Comparison of ENCODE assay signal across 1 cellular context in genomic region chr5:82277987-82278710, GRCh38.
TF ChIP-seq lines count a peak whose summit lies in the region.

Gene RPS23 (minus strand): TSS chr5:82278354. CDS start chr5:82278323, 31 bp downstream.

TF ChIP-seq in HepG2, 621 proteins besides CTCF, POLR2A, EP300 and RAD21 (continued from another document and continues in another):
- no peak for TF ChIP-seq GRHL1 (CRISPR knock-in tag; conservative IDR thresholded peaks at IDR 0.05)
- TF ChIP-seq NFAT5 (CRISPR knock-in tag; IDR thresholded peaks at IDR 0.05) = peak; percentile 73; the same call in 1 of the 2 replicates
- TF ChIP-seq ZFP37 (CRISPR knock-in tag; IDR thresholded peaks at IDR 0.05; ENCODE audit: borderline replicate concordance) = peak; percentile 78
- TF ChIP-seq DDIT3 (CRISPR knock-in tag; IDR thresholded peaks at IDR 0.05) = no peak
- TF ChIP-seq DMAP1 (CRISPR knock-in tag; IDR thresholded peaks at IDR 0.05) = peak; percentile 96
- no peak for TF ChIP-seq RFX3 (CRISPR knock-in tag; IDR thresholded peaks at IDR 0.05)
- TF ChIP-seq AHR (CRISPR knock-in tag; IDR thresholded peaks at IDR 0.05) = peak; percentile 47; the same call in 1 of the 2 replicates
- TF ChIP-seq PAWR (CRISPR knock-in tag; IDR thresholded peaks at IDR 0.05; ENCODE audit: borderline replicate concordance) = no peak
- TF ChIP-seq THYN1 (CRISPR knock-in tag; IDR thresholded peaks at IDR 0.05; ENCODE audit: borderline replicate concordance, low read depth) = no peak
- TF ChIP-seq PRPF4 (IDR thresholded peaks at IDR 0.05; ENCODE audit: low read depth, low read length, poor library complexity, severe bottlenecking) = no peak
- peak; percentile 90 for TF ChIP-seq AKNA (CRISPR knock-in tag; IDR thresholded peaks at IDR 0.05; ENCODE audit: borderline replicate concordance)
- TF ChIP-seq ZNF317 (CRISPR knock-in tag; IDR thresholded peaks at IDR 0.05) = 0 out of 2 replicates have a peak, but pooled peaks have one; percentile 32
- no peak for TF ChIP-seq GZF1 (CRISPR knock-in tag; IDR thresholded peaks at IDR 0.05)
- TF ChIP-seq CENPBD1 (CRISPR knock-in tag; IDR thresholded peaks at IDR 0.05; ENCODE audit: borderline replicate concordance, low read depth) = no peak
- peak; percentile 29; the same call in 1 of the 2 replicates for TF ChIP-seq RNF2 (conservative IDR thresholded peaks at IDR 0.05; ENCODE audit: low read depth)
- no peak for TF ChIP-seq ZNF274 (CRISPR knock-in tag; IDR thresholded peaks at IDR 0.05)
- TF ChIP-seq ZNF44 (CRISPR knock-in tag; IDR thresholded peaks at IDR 0.05) = no peak; the same call in 1 of the 2 replicates
- no peak; the same call in 1 of the 2 replicates for TF ChIP-seq KLF12 (CRISPR knock-in tag; IDR thresholded peaks at IDR 0.05; ENCODE audit: borderline replicate concordance)
- no peak; the same call in 1 of the 2 replicates for TF ChIP-seq SNAPC2 (CRISPR knock-in tag; IDR thresholded peaks at IDR 0.05)
- TF ChIP-seq NCOA5 (CRISPR knock-in tag; IDR thresholded peaks at IDR 0.05) = no peak
- TF ChIP-seq ZNF772 (CRISPR knock-in tag; IDR thresholded peaks at IDR 0.05) = no peak
- TF ChIP-seq GMEB1 (CRISPR knock-in tag; IDR thresholded peaks at IDR 0.05; ENCODE audit: borderline replicate concordance) = peak; percentile 23; the same call in 1 of the 2 replicates
- TF ChIP-seq THAP9 (CRISPR knock-in tag; IDR thresholded peaks at IDR 0.05; ENCODE audit: borderline replicate concordance) = peak; percentile 72; the same call in 1 of the 2 replicates
- no peak for TF ChIP-seq SMARCE1 (IDR thresholded peaks at IDR 0.05; ENCODE audit: borderline replicate concordance)
- peak; percentile 28; the same call in 1 of the 2 replicates for TF ChIP-seq ZNF558 (CRISPR knock-in tag; IDR thresholded peaks at IDR 0.05; ENCODE audit: borderline replicate concordance)
- TF ChIP-seq ZNF484 (CRISPR knock-in tag; IDR thresholded peaks at IDR 0.05; ENCODE audit: borderline replicate concordance, low read depth) = no peak
- TF ChIP-seq CBFB (CRISPR knock-in tag; IDR thresholded peaks at IDR 0.05) = no peak
- TF ChIP-seq E2F2 (CRISPR knock-in tag; IDR thresholded peaks at IDR 0.05; ENCODE audit: borderline replicate concordance) = peak; percentile 91
- TF ChIP-seq ZNF333 (CRISPR knock-in tag; IDR thresholded peaks at IDR 0.05; ENCODE audit: borderline replicate concordance) = peak; percentile 96; the same call in 1 of the 2 replicates
- no peak for TF ChIP-seq FOXO4 (CRISPR knock-in tag; conservative IDR thresholded peaks at IDR 0.05)
- TF ChIP-seq SNAPC5 (CRISPR knock-in tag; IDR thresholded peaks at IDR 0.05; ENCODE audit: borderline replicate concordance) = no peak
- TF ChIP-seq ZNF740 (CRISPR knock-in tag; IDR thresholded peaks at IDR 0.05) = peak; percentile 48; the same call in 1 of the 2 replicates
- no peak; the same call in 1 of the 2 replicates for TF ChIP-seq GTF2F1 (IDR thresholded peaks at IDR 0.05; ENCODE audit: low read length)
- peak; percentile 86; the same call in 1 of the 2 replicates for TF ChIP-seq MAF1 (CRISPR knock-in tag; IDR thresholded peaks at IDR 0.05; ENCODE audit: borderline replicate concordance)
- peak; percentile 59; the same call in 1 of the 2 replicates for TF ChIP-seq TOE1 (CRISPR knock-in tag; IDR thresholded peaks at IDR 0.05)
